ENCODE assay signal across 16 cellular contexts in genomic region chr16:1458336-1458976, GRCh38. TPM values are rescaled to one million over a fixed set of nuclear protein-coding genes. Genes with fewer than 3 reads are reported as not detected.
A peak's percentile ranks its signal among the peaks of the same experiment; 100 is the strongest.
DNase-seq lines count a peak whose midpoint lies in the region; ATAC-seq and TF ChIP-seq lines count a peak whose summit lies in the region.
"Had no signal": no experiment of that assay in that cellular context is flagged by ENCODE, and none has a peak within 500 bp of the region (broad histone marks: within the 10 kb centered on the region; RNA-seq: fewer than 3 reads in every experiment).

No MANE protein-coding gene starts in this region.

- intact Hi-C loops in uterus (cut with DNase I; ENCODE audit: low total_unique reads), result no loop called here

- H3K4me1 ChIP-seq in uterus, result no peaks in the 10 kb centered on the region

- no peaks in the 10 kb centered on the region for H3K27me3 ChIP-seq in uterus

- TF ChIP-seq POLR2A in uterus (IDR thresholded peaks at IDR 0.05), result no peak

- no peak for TF ChIP-seq CTCF in fibroblast of mammary gland (conservative IDR thresholded peaks at IDR 0.05; ENCODE audit: control insufficient read depth, insufficient read depth, low read depth, low read length)
- no peak for TF ChIP-seq CTCF in uterus (IDR thresholded peaks at IDR 0.05)

- no peaks in the 10 kb centered on the region for H3K36me3 ChIP-seq in uterus

- ATAC-seq in activated naive CD4-positive, alpha-beta T cell treated with anti-CD3 and anti-CD28 coated beads, Interleukin-2, amount 50 U/mL, for 72 hours, result peak; percentile 82 to 85
- ATAC-seq in stimulated activated effector memory CD8-positive, alpha-beta T cell treated with anti-CD3 and anti-CD28 coated beads, Interleukin-12 subunit alpha, Interleukin-12 subunit beta, amount 100 ng/mL, for 72 hours, result peak; percentile 92
- no peak for ATAC-seq in GM18517 (IDR thresholded peaks at IDR 0.05; ENCODE audit: unreplicated experiment)
- ATAC-seq: left lobe of liver, Panc1 had no signal

- H3K36me3 Mint-ChIP-seq in activated naive CD4-positive, alpha-beta T cell treated with anti-CD3 and anti-CD28 coated beads, Interleukin-2, amount 50 U/mL, for 72 hours, result no peaks in the 10 kb centered on the region
- H3K36me3 Mint-ChIP-seq in IgD-negative memory B cell, result peaks cover 2% of the 10 kb centered on the region
- peaks cover 44% of the 10 kb centered on the region for H3K36me3 Mint-ChIP-seq in stimulated activated effector memory CD8-positive, alpha-beta T cell treated with anti-CD3 and anti-CD28 coated beads, Interleukin-12 subunit alpha, Interleukin-12 subunit beta, amount 100 ng/mL, for 72 hours

- H3K9me3 ChIP-seq in uterus, result no peaks in the 10 kb centered on the region

- peaks cover 5 to 10% (median 9%) of the 10 kb centered on the region in 3 donors for H3K4me1 Mint-ChIP-seq in IgD-negative memory B cell
- peaks cover 14% of the 10 kb centered on the region for H3K4me1 Mint-ChIP-seq in stimulated activated effector memory CD8-positive, alpha-beta T cell treated with anti-CD3 and anti-CD28 coated beads, Interleukin-12 subunit alpha, Interleukin-12 subunit beta, amount 100 ng/mL, for 72 hours
- H3K4me1 Mint-ChIP-seq: brain had no signal

- peak in 1 of 2 donors; percentile 31 for DNase-seq in activated naive CD4-positive, alpha-beta T cell treated with anti-CD3 and anti-CD28 coated beads, Interleukin-2, amount 50 U/mL, for 72 hours (ENCODE audit: low spot score in 2 of 2)
- no peak for DNase-seq in activated naive CD4-positive, alpha-beta T cell treated with anti-CD3 and anti-CD28 coated beads, Interleukin-2, amount 50 U/mL, for 16 hours
- DNase-seq in fibroblast of mammary gland (ENCODE audit: low read depth) (peak; percentile 57), NCI-H748 treated with DMSO at 0.1 percent for 48 hours (lab: John Stamatoyannopoulos, UW) (no peak), uterus (no peak)
- peak in 1 of 2 donors; percentile 55 for DNase-seq in stimulated activated effector memory CD8-positive, alpha-beta T cell treated with anti-CD3 and anti-CD28 coated beads, Interleukin-12 subunit alpha, Interleukin-12 subunit beta, amount 100 ng/mL, for 72 hours (ENCODE audit: low spot score in 2 of 2)
- DNase-seq: EL, NCI-H1048, NCI-H226 had no signal

- peak overlapping the region; percentile 61 to 76 for H3K27ac Mint-ChIP-seq in activated naive CD4-positive, alpha-beta T cell treated with anti-CD3 and anti-CD28 coated beads, Interleukin-2, amount 50 U/mL, for 72 hours
- H3K27ac Mint-ChIP-seq in IgD-negative memory B cell, result peak overlapping the region; percentile 97 to 99 (median 98)
- peak overlapping the region; percentile 89 for H3K27ac Mint-ChIP-seq in stimulated activated effector memory CD8-positive, alpha-beta T cell treated with anti-CD3 and anti-CD28 coated beads, Interleukin-12 subunit alpha, Interleukin-12 subunit beta, amount 100 ng/mL, for 72 hours

- H3K4me3 ChIP-seq in fibroblast of mammary gland (ENCODE audit: control insufficient read depth, low read depth, low read length) (no peak overlapping the region), uterus (no peak overlapping the region)
- H3K4me3 ChIP-seq: skin epidermis had no signal

- H3K9me3 Mint-ChIP-seq in activated naive CD4-positive, alpha-beta T cell treated with anti-CD3 and anti-CD28 coated beads, Interleukin-2, amount 50 U/mL, for 72 hours, result no peaks in the 10 kb centered on the region
- no peaks in the 10 kb centered on the region for H3K9me3 Mint-ChIP-seq in IgD-negative memory B cell
- no peaks in the 10 kb centered on the region for H3K9me3 Mint-ChIP-seq in stimulated activated effector memory CD8-positive, alpha-beta T cell treated with anti-CD3 and anti-CD28 coated beads, Interleukin-12 subunit alpha, Interleukin-12 subunit beta, amount 100 ng/mL, for 72 hours
- H3K9me3 Mint-ChIP-seq: brain had no signal

- peak overlapping the region; percentile 57 to 92 (median 74) for H3K4me3 Mint-ChIP-seq in IgD-negative memory B cell
- H3K4me3 Mint-ChIP-seq in stimulated activated effector memory CD8-positive, alpha-beta T cell treated with anti-CD3 and anti-CD28 coated beads, Interleukin-12 subunit alpha, Interleukin-12 subunit beta, amount 100 ng/mL, for 72 hours, result no peak overlapping the region
- H3K4me3 Mint-ChIP-seq: brain had no signal

- H3K27ac ChIP-seq in uterus, result no peak overlapping the region

- H3K27me3 Mint-ChIP-seq in IgD-negative memory B cell, result no peaks in the 10 kb centered on the region
- H3K27me3 Mint-ChIP-seq: brain had no signal

RNA-seq across cellular contexts. Expression of gene CCDC154, which starts 14.1 kb away (rescaled TPM):
- 1 to 10 TPM; 2.6 to 3.6 TPM for total RNA-seq in activated naive CD4-positive, alpha-beta T cell treated with anti-CD3 and anti-CD28 coated beads, Interleukin-2, amount 50 U/mL, for 72 hours
- 1.5 TPM for polyA plus RNA-seq in IgD-negative memory B cell
- 1 to 10 TPM in 1 of 4 donors, under 1 TPM in 2, not detected in 1; 0.48 to 5.3 (median 0.51) TPM for total RNA-seq in uterus

RNA-seq across cellular contexts. Expression of gene CLCN7, which starts 16.4 kb away (rescaled TPM):
- total RNA-seq in activated naive CD4-positive, alpha-beta T cell treated with anti-CD3 and anti-CD28 coated beads, Interleukin-2, amount 50 U/mL, for 72 hours, result 100 to 1,000 TPM in 1 of 2 donors, 10 to 100 TPM in 1; 43.2 to 138 TPM
- polyA plus RNA-seq in IgD-negative memory B cell, result 102 TPM
- total RNA-seq in uterus, result 100 to 1,000 TPM in 1 of 4 donors, 10 to 100 TPM in 3; 21.5 to 145 (median 57.2) TPM

RNA-seq across cellular contexts. Expression of gene PERCC1, which starts 27.6 kb away (rescaled TPM):
- under 1 TPM in 1 of 2 donors, not detected in 1; 0.27 TPM for total RNA-seq in activated naive CD4-positive, alpha-beta T cell treated with anti-CD3 and anti-CD28 coated beads, Interleukin-2, amount 50 U/mL, for 72 hours
- not detected for polyA plus RNA-seq in IgD-negative memory B cell
- total RNA-seq in uterus, result not detected
- total RNA-seq: HT1080, left lobe of liver had no signal

RNA-seq across cellular contexts. Expression of gene PTX4, which starts 30.3 kb away (rescaled TPM):
- not detected for total RNA-seq in activated naive CD4-positive, alpha-beta T cell treated with anti-CD3 and anti-CD28 coated beads, Interleukin-2, amount 50 U/mL, for 72 hours
- not detected for polyA plus RNA-seq in IgD-negative memory B cell
- under 1 TPM in 2 of 4 donors, not detected in 2; 0.28 to 0.52 TPM for total RNA-seq in uterus
- total RNA-seq: HT1080, left lobe of liver had no signal

RNA-seq across cellular contexts. Expression of gene TELO2, which starts 34.7 kb away (rescaled TPM):
- total RNA-seq in activated naive CD4-positive, alpha-beta T cell treated with anti-CD3 and anti-CD28 coated beads, Interleukin-2, amount 50 U/mL, for 72 hours, result 10 to 100 TPM; 53.4 to 94.9 TPM
- polyA plus RNA-seq in IgD-negative memory B cell, result 37.4 TPM
- 10 to 100 TPM in 3 of 4 donors, 1 to 10 TPM in 1; 4.9 to 59.1 (median 39.0) TPM for total RNA-seq in uterus
